ENCODE assay signal across 8 cellular contexts in the genomic region with DNA sequence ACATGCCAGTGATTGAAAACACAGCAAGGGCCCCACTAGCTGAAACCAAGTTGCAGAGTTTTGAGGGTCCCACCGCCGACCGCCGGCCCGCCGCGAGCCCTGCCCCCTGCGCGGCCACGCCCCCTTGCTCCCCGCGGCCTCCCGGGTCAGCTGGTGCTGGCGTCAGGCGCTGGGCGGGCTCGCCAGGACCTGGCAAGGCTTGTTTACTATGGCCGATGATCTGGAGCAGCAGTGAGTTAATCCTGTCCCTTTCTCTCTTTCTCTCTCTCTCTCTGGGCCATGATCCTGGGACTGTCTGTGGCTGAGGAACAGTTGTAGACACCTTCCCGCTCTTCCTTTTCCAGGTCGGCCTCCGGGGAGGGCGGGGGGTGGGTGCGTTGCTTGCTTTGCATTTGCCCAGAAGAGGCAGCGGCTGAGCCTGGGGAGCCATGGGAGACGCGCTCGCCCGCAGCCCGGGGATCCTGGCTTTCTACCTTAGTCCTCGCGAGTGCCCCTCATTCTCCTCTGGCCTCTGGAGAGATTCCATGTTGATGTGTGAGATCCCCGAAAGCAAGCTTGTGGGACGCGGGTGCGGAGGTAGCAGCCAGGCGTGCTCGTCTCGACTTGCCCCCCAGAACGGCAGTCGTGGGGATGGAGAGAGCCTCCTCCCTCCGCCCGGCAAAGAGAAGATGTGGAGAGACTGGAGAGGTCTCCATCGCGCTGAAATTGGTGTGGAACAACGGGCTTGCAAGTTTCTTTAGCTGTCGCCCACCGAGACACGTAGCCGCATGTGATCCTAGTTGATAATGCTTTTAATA. TPM values are rescaled to one million over a fixed set of nuclear protein-coding genes. Genes with fewer than 3 reads are reported as not detected.
A peak's percentile ranks its signal among the peaks of the same experiment; 100 is the strongest.
DNase-seq lines count a peak whose midpoint lies in the region; ATAC-seq, FAIRE-seq and TF ChIP-seq lines count a peak whose summit lies in the region.

A gene with protein sequence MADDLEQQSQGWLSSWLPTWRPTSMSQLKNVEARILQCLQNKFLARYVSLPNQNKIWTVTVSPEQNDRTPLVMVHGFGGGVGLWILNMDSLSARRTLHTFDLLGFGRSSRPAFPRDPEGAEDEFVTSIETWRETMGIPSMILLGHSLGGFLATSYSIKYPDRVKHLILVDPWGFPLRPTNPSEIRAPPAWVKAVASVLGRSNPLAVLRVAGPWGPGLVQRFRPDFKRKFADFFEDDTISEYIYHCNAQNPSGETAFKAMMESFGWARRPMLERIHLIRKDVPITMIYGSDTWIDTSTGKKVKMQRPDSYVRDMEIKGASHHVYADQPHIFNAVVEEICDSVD (plus strand): TSS at position 202 of the 797 bp plus-strand sequence. CDS start 7 bp downstream, at position 209.

- FAIRE-seq in endothelial cell of umbilical vein (lab: Jason Lieb, UNC), result peak; percentile 82

- H3K79me2 ChIP-seq in endothelial cell of umbilical vein (ENCODE audit: control insufficient read depth, insufficient read depth, low read length), result peaks cover 1% of the 10 kb centered on the region

- H3K4me3 ChIP-seq in AG04449 (ENCODE audit: low read depth, low read length) (peak within 1 kb of the TSS; percentile 92), endothelial cell of umbilical vein (replicated peaks in 1 of 3; ENCODE audit: insufficient read depth in 1 of 3, low read depth in 1 of 3, low read length in 3 of 3) (peak within 1 kb of the TSS; percentile 56 to 68 (median 62))

- peaks cover 14% of the 10 kb centered on the region for H3K4me1 ChIP-seq in endothelial cell of umbilical vein (ENCODE audit: control insufficient read depth, extremely low read depth, insufficient read depth, low read length)

- ATAC-seq in GM18502 (IDR thresholded peaks at IDR 0.05; ENCODE audit: poor library complexity, unreplicated experiment), result peak; percentile 89
- ATAC-seq in HG03025 (IDR thresholded peaks at IDR 0.05; ENCODE audit: low FRiP score, unreplicated experiment), result peak; percentile 84

- peak within 1 kb of the TSS; percentile 53 for H3K27ac ChIP-seq in endothelial cell of umbilical vein (ENCODE audit: insufficient read depth, low read depth, low read length)

- TF ChIP-seq POLR2A in endothelial cell of umbilical vein (IDR thresholded peaks at IDR 0.05; ENCODE audit: low read depth, low read length), result peak; percentile 44

- no peaks in the 10 kb centered on the region for H4K20me1 ChIP-seq in endothelial cell of umbilical vein (replicated peaks; ENCODE audit: control insufficient read depth, extremely low read depth, insufficient read depth, low read length)

- H3K4me2 ChIP-seq in endothelial cell of umbilical vein (ENCODE audit: insufficient read depth, low read length), result peak within 1 kb of the TSS; percentile 86

- dilution Hi-C loops in endothelial cell of umbilical vein (cut with MboI; ENCODE audit: extremely low pct_ligation_motif_present, low sequenced_read_pairs), result no loop called here

- no peaks in the 10 kb centered on the region for H3K9me1 ChIP-seq in endothelial cell of umbilical vein (replicated peaks; ENCODE audit: control insufficient read depth, extremely low read depth, insufficient read depth, low read length)

- peaks cover 0 to 5% of the 10 kb centered on the region in 2 experiments for H3K27me3 ChIP-seq in endothelial cell of umbilical vein (ENCODE audit: control insufficient read depth in 2 of 2, insufficient read depth in 2 of 2, low read length in 2 of 2)

- H3K9me3 ChIP-seq in endothelial cell of umbilical vein (replicated peaks; ENCODE audit: control insufficient read depth, insufficient read depth, low read length), result no peaks in the 10 kb centered on the region

- intact Hi-C loops in endothelial cell of umbilical vein (cut with micrococcal nuclease), result loop anchor here (1.0 kb wide), 3 partner anchors 9 to 55 kb away; partner anchors contain the start of gene DAD1

- DNase-seq in AG04449 (ENCODE audit: low read depth, low spot score) (no peak), NCI-H345 treated with DMSO at 0.1 percent for 48 hours (lab: John Stamatoyannopoulos, UW; ENCODE audit: unreplicated experiment) (peak; percentile 61), endothelial cell of umbilical vein (ENCODE audit: low read depth, low spot score) (peak; percentile 79), mesenteric fat pad (ENCODE audit: low spot score) (peak; percentile 93)
- peak; percentile 84 for DNase-seq in activated CD8-positive, alpha-beta memory T cell treated with anti-CD3 and anti-CD28 coated beads, Interleukin-2, amount 50 U/mL, for 48 hours
- DNase-seq in stimulated activated CD8-positive, alpha-beta memory T cell treated with anti-CD3 and anti-CD28 coated beads, Interleukin-7, amount 100 ng/mL, for 1 hour (ENCODE audit: low read depth in 2 of 2), result peak; percentile 24 to 43

- TF ChIP-seq CTCF in AG04449 (IDR thresholded peaks at IDR 0.05; ENCODE audit: insufficient read depth, low read length, missing control alignments) (no peak), endothelial cell of umbilical vein (IDR thresholded peaks at IDR 0.05; ENCODE audit: extremely low read depth in 1 of 2, insufficient read depth in 1 of 2, low read depth in 1 of 2, low read length in 2 of 2) (no peak)

- TSS peak; percentile 54 for BruUV-seq in endothelial cell of umbilical vein (replicated peaks; lab: Mats Ljungman, UMichigan)

- peaks cover 3 to 8% of the 10 kb centered on the region in 2 experiments for H3K36me3 ChIP-seq in endothelial cell of umbilical vein (ENCODE audit: control insufficient read depth in 2 of 2, extremely low read depth in 1 of 2, insufficient read depth in 2 of 2, low read length in 2 of 2)

- peak within 1 kb of the TSS; percentile 95 for H2AFZ ChIP-seq in endothelial cell of umbilical vein (ENCODE audit: low read depth, low read length)

- POLR2A ChIA-PET in AG04449 (lab: Yijun Ruan, JAX) (interaction anchor here (0.7 to 1.4 kb wide), 4 partner anchors 9 to 15 kb away, joined by 3 to 8 read pairs (median 6); partner anchors contain the start of gene DAD1), endothelial cell of umbilical vein (lab: Charles Lee) (interaction anchor here (0.7 to 1.6 kb wide), 4 partner anchors 9 to 168 kb away, joined by 3 to 10 read pairs (median 6); partner anchors contain the start of genes DAD1 and OXA1L)

- H3K9ac ChIP-seq in endothelial cell of umbilical vein (replicated peaks; ENCODE audit: extremely low read depth, insufficient read depth, low read length), result peak within 1 kb of the TSS; percentile 66

- CTCF ChIA-PET in AG04449 (lab: Yijun Ruan, JAX) (interaction anchor here (0.8 to 6.3 kb wide), 24 partner anchors 9 to 274 kb away, joined by 3 to 43 read pairs (median 4); partner anchors contain the start of gene DAD1), endothelial cell of umbilical vein (lab: Charles Lee) (interaction anchor here (0.9 to 4.2 kb wide), 13 partner anchors 10 to 257 kb away, joined by 3 to 45 read pairs (median 5); partner anchors contain the start of genes DAD1 and OXA1L)

TF ChIP-seq in endothelial cell of umbilical vein, 7 proteins besides CTCF, POLR2A, EP300 and RAD21:
- TF ChIP-seq JUN (IDR thresholded peaks at IDR 0.05; ENCODE audit: borderline replicate concordance, insufficient read depth, insufficient read length, low read depth) (no peak), EZH2 (IDR thresholded peaks at IDR 0.05; ENCODE audit: borderline replicate concordance, low read depth, low read length, severe bottlenecking) (no peak), FOS (IDR thresholded peaks at IDR 0.05; ENCODE audit: borderline replicate concordance, insufficient read depth, low read length) (no peak), POLR2AphosphoS5 (IDR thresholded peaks at IDR 0.05; ENCODE audit: insufficient read depth, low read depth, low read length) (peak; percentile 35), MYC (IDR thresholded peaks at IDR 0.05; ENCODE audit: low read depth, low read length) (no peak), GATA2 (IDR thresholded peaks at IDR 0.05; ENCODE audit: insufficient read depth, insufficient read length, low read depth, low read length) (no peak)
- TF ChIP-seq, protein P1, sequence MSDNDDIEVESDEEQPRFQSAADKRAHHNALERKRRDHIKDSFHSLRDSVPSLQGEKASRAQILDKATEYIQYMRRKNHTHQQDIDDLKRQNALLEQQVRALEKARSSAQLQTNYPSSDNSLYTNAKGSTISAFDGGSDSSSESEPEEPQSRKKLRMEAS (IDR thresholded peaks at IDR 0.05; ENCODE audit: insufficient read depth, insufficient read length), result no peak

RNA-seq across cellular contexts. Expression of the gene that starts here (rescaled TPM):
- total RNA-seq in endothelial cell of umbilical vein (22.4 and 34.8 TPM in 2 replicates), mesenteric fat pad (36.5 TPM)
- 45.5 and 50.7 TPM in 2 replicates for polyA plus RNA-seq in endothelial cell of umbilical vein
- 38.4 and 40.3 TPM in 2 replicates for polyA plus RNA-seq in endothelial cell of umbilical vein (2011; cell fraction: cytosol; rRNA removed)
- polyA plus RNA-seq in endothelial cell of umbilical vein (2011; cell fraction: nucleus; rRNA removed), result 29.8 and 32.5 TPM in 2 replicates
- 19.0 and 22.3 TPM in 2 replicates for polyA plus RNA-seq in endothelial cell of umbilical vein (2012)
- 37.4 and 42.0 TPM in 2 replicates for polyA minus RNA-seq in endothelial cell of umbilical vein
- polyA minus RNA-seq in endothelial cell of umbilical vein (2011; cell fraction: cytosol; rRNA and poly(A)+ RNA removed), result 13.6 TPM
- 22.1 and 23.2 TPM in 2 replicates for polyA minus RNA-seq in endothelial cell of umbilical vein (2011; cell fraction: nucleus; rRNA and poly(A)+ RNA removed)
